Comparison of ENCODE assay signal across 8 cellular contexts in genomic region chr9:34620061-34620994, GRCh38. TPM values are rescaled to one million over a fixed set of nuclear protein-coding genes. Genes with fewer than 3 reads are reported as not detected.
A peak's percentile ranks its signal among the peaks of the same experiment; 100 is the strongest.
DNase-seq lines count a peak whose midpoint lies in the region; ATAC-seq, FAIRE-seq and TF ChIP-seq lines count a peak whose summit lies in the region.

Gene DCTN3 (minus strand): TSS chr9:34620495. CDS start chr9:34620464, 31 bp downstream.

- peak; percentile 100 for ATAC-seq in GM18909 (IDR thresholded peaks at IDR 0.05; ENCODE audit: poor library complexity, unreplicated experiment)
- ATAC-seq in HG03175 (IDR thresholded peaks at IDR 0.05; ENCODE audit: unreplicated experiment) = peak; percentile 99
- ATAC-seq in central memory CD8-positive, alpha-beta T cell (replicated peaks; ENCODE audit: extremely low read depth, poor library complexity, severe bottlenecking) = peak; percentile 99

- peaks cover 16 to 24% of the 10 kb centered on the region in 2 experiments for H3K36me3 ChIP-seq in keratinocyte (ENCODE audit: control insufficient read depth in 2 of 2, extremely low read depth in 1 of 2, insufficient read depth in 2 of 2, low read length in 2 of 2)

- no peaks in the 10 kb centered on the region for H3K9me1 ChIP-seq in keratinocyte (ENCODE audit: control insufficient read depth, extremely low read depth, insufficient read depth, low read length)

- DNase-seq in AG08395 (ENCODE audit: low spot score) (peak; percentile 98), NCI-H345 treated with DMSO at 0.1 percent for 48 hours (lab: John Stamatoyannopoulos, UW; ENCODE audit: unreplicated experiment) (peak; percentile 97), keratinocyte (ENCODE audit: low read depth, low spot score) (no peak)
- DNase-seq in activated CD4-positive, CD25-positive, alpha-beta regulatory T cell (lab: John Stamatoyannopoulos, UW) = peak; percentile 66 to 85 (median 80)
- DNase-seq in central memory CD8-positive, alpha-beta T cell (ENCODE audit: low spot score in 2 of 2) = peak; percentile 77 to 86
- DNase-seq in stimulated activated CD4-positive, alpha-beta T cell treated with anti-CD3 and anti-CD28 coated beads, Interleukin-15, amount 100 ng/mL, for 1 hour (ENCODE audit: low read depth in 1 of 2, low spot score in 1 of 2) = peak; percentile 69 to 81

- peaks cover 3% of the 10 kb centered on the region for H3K27me3 ChIP-seq in keratinocyte (ENCODE audit: control insufficient read depth, extremely low read depth, insufficient read depth, low read length)

- peaks cover 14% of the 10 kb centered on the region for H3K4me1 ChIP-seq in keratinocyte (ENCODE audit: control insufficient read depth, extremely low read depth, insufficient read depth, low read length)

- no peaks in the 10 kb centered on the region for H3K9me3 Mint-ChIP-seq in central memory CD8-positive, alpha-beta T cell

- peak within 1 kb of the TSS; percentile 96 for H2AFZ ChIP-seq in keratinocyte (ENCODE audit: control insufficient read depth, low read length)

- peaks cover 14% of the 10 kb centered on the region for H3K36me3 Mint-ChIP-seq in central memory CD8-positive, alpha-beta T cell (ENCODE audit: insufficient read depth)

- peak within 1 kb of the TSS; percentile 90 for H3K27ac Mint-ChIP-seq in central memory CD8-positive, alpha-beta T cell (ENCODE audit: low read depth)

- dilution Hi-C loops in keratinocyte (cut with MboI; ENCODE audit: extremely low pct_ligation_motif_present, low sequenced_read_pairs) = no loop called here

- no peak for TF ChIP-seq CTCF in keratinocyte (optimal IDR thresholded peaks at IDR 0.05 in 1 of 3, IDR thresholded peaks at IDR 0.05 in 1 of 3, conservative IDR thresholded peaks at IDR 0.05 in 1 of 3; ENCODE audit: extremely low read depth in 1 of 3, insufficient read depth in 2 of 3, low read length in 3 of 3)

- H3K27ac ChIP-seq in keratinocyte (ENCODE audit: control insufficient read depth, insufficient read depth, low read length) = peak within 1 kb of the TSS; percentile 60

- peak; percentile 99 for FAIRE-seq in keratinocyte (lab: Jason Lieb, UNC)

- H3K9me3 ChIP-seq in keratinocyte (ENCODE audit: control insufficient read depth, low read depth, low read length) = no peaks in the 10 kb centered on the region

- H3K4me3 ChIP-seq in keratinocyte (ENCODE audit: control insufficient read depth in 2 of 3, extremely low read depth in 1 of 3, insufficient read depth in 2 of 3, low read depth in 1 of 3, low read length in 3 of 3) = peak within 1 kb of the TSS; percentile 72 to 84 (median 77)

- peaks cover 6% of the 10 kb centered on the region for H3K79me2 ChIP-seq in keratinocyte (ENCODE audit: control insufficient read depth, insufficient read depth, low read length)

- H3K9ac ChIP-seq in keratinocyte (ENCODE audit: control insufficient read depth, extremely low read depth, insufficient read depth, low read length) = peak within 1 kb of the TSS; percentile 79

- peaks cover 37% of the 10 kb centered on the region for H3K27me3 Mint-ChIP-seq in central memory CD8-positive, alpha-beta T cell

- no peaks in the 10 kb centered on the region for H4K20me1 ChIP-seq in keratinocyte (ENCODE audit: control insufficient read depth, extremely low read depth, insufficient read depth, low read length)

- H3K4me2 ChIP-seq in keratinocyte (ENCODE audit: control insufficient read depth, extremely low read depth, insufficient read depth, low read depth, low read length) = peak within 1 kb of the TSS; percentile 93

- H3K4me3 Mint-ChIP-seq in central memory CD8-positive, alpha-beta T cell = peak within 1 kb of the TSS; percentile 96

- H3K4me1 Mint-ChIP-seq in central memory CD8-positive, alpha-beta T cell = peaks cover 28% of the 10 kb centered on the region

RNA-seq across cellular contexts. Expression of gene DCTN3, which starts in this region (rescaled TPM):
- polyA plus RNA-seq in keratinocyte = 71.0 to 129 TPM (median 106 TPM) in 3 replicates
- polyA plus RNA-seq in keratinocyte (2011; ENCODE audit: low read depth) = 13.1 TPM
- polyA plus RNA-seq in keratinocyte (2011; cell fraction: cytosol; rRNA removed) = 97.7 and 102 TPM in 2 replicates
- 71.2 and 72.3 TPM in 2 replicates for polyA plus RNA-seq in keratinocyte (2011; cell fraction: nucleus; rRNA removed)
- 101 and 106 TPM in 2 replicates for polyA plus RNA-seq in keratinocyte (2012; ENCODE audit: low replicate concordance)
- polyA minus RNA-seq in keratinocyte = 50.8 to 68.0 TPM (median 51.7 TPM) in 3 replicates
- polyA minus RNA-seq in keratinocyte (2011; cell fraction: cytosol; rRNA and poly(A)+ RNA removed) = 43.0 TPM
- polyA minus RNA-seq in keratinocyte (2011; cell fraction: nucleus; rRNA and poly(A)+ RNA removed) = 13.6 TPM in 2 replicates
